In genomic region chr15:69165637-69166025, GRCh38 we compare ENCODE assay signal across 1 cellular context.
TF ChIP-seq lines count a peak whose summit lies in the region.

No MANE protein-coding gene starts in this region.

TF ChIP-seq in endothelial cell of umbilical vein, 7 proteins besides CTCF, POLR2A, EP300 and RAD21:
- TF ChIP-seq JUN (IDR thresholded peaks at IDR 0.05; ENCODE audit: borderline replicate concordance, insufficient read depth, insufficient read length, low read depth) (no peak), MAX (IDR thresholded peaks at IDR 0.05; ENCODE audit: insufficient read depth, insufficient read length) (no peak), MYC (IDR thresholded peaks at IDR 0.05; ENCODE audit: low read depth, low read length) (no peak), FOS (IDR thresholded peaks at IDR 0.05; ENCODE audit: borderline replicate concordance, insufficient read depth, low read length) (no peak)
